In genomic region chr3:43223670-43224364, GRCh38 we compare ENCODE assay signal across 10 cellular contexts.
A peak's percentile ranks its signal among the peaks of the same experiment; 100 is the strongest.
DNase-seq lines count a peak whose midpoint lies in the region; ATAC-seq and TF ChIP-seq lines count a peak whose summit lies in the region.
"Had no signal": no experiment of that assay in that cellular context is flagged by ENCODE, and none has a peak within 500 bp of the region (broad histone marks: within the 10 kb centered on the region; RNA-seq: fewer than 3 reads in every experiment).

No MANE protein-coding gene starts in this region.

- in situ Hi-C loops in GM23248 (cut with MboI), result no loop called here

- H3K27me3 ChIP-seq in AG04450 (ENCODE audit: control insufficient read depth, insufficient read depth, low read length) (no peaks in the 10 kb centered on the region), GM23248 (replicated peaks; ENCODE audit: insufficient read depth) (peaks cover 9% of the 10 kb centered on the region; the same call in 1 of the 2 replicates), hepatocyte (no peaks in the 10 kb centered on the region), sigmoid colon (no peaks in the 10 kb centered on the region)
- H3K27me3 ChIP-seq: suprapubic skin had no signal

- intact Hi-C loops in sigmoid colon (cut with DNase I), result loop anchor here (2.0 kb wide), 1 partner anchor 279 kb away; no protein-coding TSS in a partner anchor

- no peak for DNase-seq in AG04450 (ENCODE audit: low read depth, low spot score)
- DNase-seq in GM23248, result peak; percentile 55
- no peak for DNase-seq in activated naive CD8-positive, alpha-beta T cell treated with anti-CD3 and anti-CD28 coated beads for 36 hours
- no peak for DNase-seq in hepatocyte (ENCODE audit: low spot score)
- DNase-seq in hypothalamus (lab: John Stamatoyannopoulos, UW), result no peak
- DNase-seq in SW480 (ENCODE audit: low spot score), result no peak
- no peak for DNase-seq in sigmoid colon
- DNase-seq: DMS 273 treated with DMSO at 0.1 percent for 48 hours had no signal

- H3K4me2 ChIP-seq in GM23248 (ENCODE audit: unreplicated experiment) (no peak overlapping the region), hepatocyte (no peak overlapping the region)

- no peak for TF ChIP-seq EP300 in sigmoid colon (IDR thresholded peaks at IDR 0.05)

- no peaks in the 10 kb centered on the region for H3K79me2 ChIP-seq in GM23248 (ENCODE audit: insufficient read depth)
- H3K79me2 ChIP-seq in hepatocyte, result no peaks in the 10 kb centered on the region

- H3K4me1 ChIP-seq in GM23248 (ENCODE audit: insufficient read depth) (no peaks in the 10 kb centered on the region), hepatocyte (ENCODE audit: insufficient read depth) (no peaks in the 10 kb centered on the region), sigmoid colon (no peaks in the 10 kb centered on the region)
- H3K4me1 ChIP-seq: suprapubic skin had no signal

- H3K9me3 ChIP-seq in AG04450 (ENCODE audit: control insufficient read depth, insufficient read depth, low read length) (no peaks in the 10 kb centered on the region), GM23248 (ENCODE audit: low read depth) (no peaks in the 10 kb centered on the region), hepatocyte (ENCODE audit: low read depth) (no peaks in the 10 kb centered on the region), sigmoid colon (peaks cover 0 to 8% (median 0%) of the 10 kb centered on the region in 4 donors)

- H3K27me3 Mint-ChIP-seq in activated naive CD8-positive, alpha-beta T cell treated with anti-CD3 and anti-CD28 coated beads for 36 hours, result no peaks in the 10 kb centered on the region

- H3K9me2 ChIP-seq in GM23248 (ENCODE audit: insufficient read depth) (no peaks in the 10 kb centered on the region), hepatocyte (replicated peaks; ENCODE audit: insufficient read depth) (no peaks in the 10 kb centered on the region)

- H3K27ac ChIP-seq in AG04450 (ENCODE audit: low read depth, low read length) (no peak overlapping the region), GM23248 (no peak overlapping the region), hepatocyte (no peak overlapping the region), sigmoid colon (no peak overlapping the region)
- H3K27ac ChIP-seq: suprapubic skin had no signal

- H3K36me3 Mint-ChIP-seq in activated naive CD8-positive, alpha-beta T cell treated with anti-CD3 and anti-CD28 coated beads for 36 hours, result peaks cover 15% of the 10 kb centered on the region

- peak overlapping the region; percentile 49 for H3K27ac Mint-ChIP-seq in activated naive CD8-positive, alpha-beta T cell treated with anti-CD3 and anti-CD28 coated beads for 36 hours

- POLR2A ChIA-PET in AG04450 (lab: Yijun Ruan, JAX), result interaction anchor here (0.6 to 0.7 kb wide), 3 partner anchors 322 to 1475 kb away, joined by 3 to 6 read pairs (median 5); no protein-coding TSS in a partner anchor

- no peak overlapping the region for H3K4me3 ChIP-seq in AG04450 (ENCODE audit: low read depth, low read length)
- H3K4me3 ChIP-seq in GM23248, result no peak overlapping the region
- H3K4me3 ChIP-seq in hepatocyte, result no peak overlapping the region
- no peak overlapping the region for H3K4me3 ChIP-seq in sigmoid colon
- H3K4me3 ChIP-seq: suprapubic skin had no signal

- 62 to 67% methylated on average over 3 of the region's 3 CpGs for WGBS in GM23248 (ENCODE audit: low coverage in 1 of 2, low lambda C conversion rate in 2 of 2, missing lambda C conversion rate in 2 of 2), 2 experiments
- 88% methylated on average over 3 of the region's 3 CpGs for WGBS in hepatocyte (ENCODE audit: low lambda C conversion rate, missing lambda C conversion rate)
- WGBS in sigmoid colon, 2 donors, result 73 to 75% methylated on average over 3 of the region's 3 CpGs

- CTCF ChIA-PET in AG04450 (lab: Charles Lee), result interaction anchor here (0.6 to 2.0 kb wide), 14 partner anchors 13 to 975 kb away, joined by 3 to 20 read pairs (median 6); no protein-coding TSS in a partner anchor

- H2AFZ ChIP-seq in GM23248 (no peak overlapping the region), hepatocyte (no peak overlapping the region)

- H3K36me3 ChIP-seq in GM23248 (ENCODE audit: low read depth), result no peaks in the 10 kb centered on the region
- H3K36me3 ChIP-seq in hepatocyte (replicated peaks; ENCODE audit: insufficient read depth, low read depth), result no peaks in the 10 kb centered on the region
- no peaks in the 10 kb centered on the region for H3K36me3 ChIP-seq in sigmoid colon
- H3K36me3 ChIP-seq: suprapubic skin had no signal

- no peaks in the 10 kb centered on the region for H3F3A ChIP-seq in GM23248 (ENCODE audit: insufficient read depth)

- H3K9me3 Mint-ChIP-seq in activated naive CD8-positive, alpha-beta T cell treated with anti-CD3 and anti-CD28 coated beads for 36 hours, result peaks cover 25% of the 10 kb centered on the region

- ATAC-seq in GM18498 (IDR thresholded peaks at IDR 0.05; ENCODE audit: unreplicated experiment), result no peak

- peak; percentile 56 for TF ChIP-seq CTCF in AG04450 (IDR thresholded peaks at IDR 0.05; ENCODE audit: low read depth, low read length)
- TF ChIP-seq CTCF in hepatocyte (IDR thresholded peaks at IDR 0.05; ENCODE audit: poor library complexity), result peak; percentile 28
- TF ChIP-seq CTCF in sigmoid colon (IDR thresholded peaks at IDR 0.05), result peak in 1 of 4 experiments; percentile 49

- no peak overlapping the region for H3K9ac ChIP-seq in GM23248

- peaks cover 49% of the 10 kb centered on the region for H3K4me1 Mint-ChIP-seq in activated naive CD8-positive, alpha-beta T cell treated with anti-CD3 and anti-CD28 coated beads for 36 hours

- H4K20me1 ChIP-seq in GM23248 (ENCODE audit: insufficient read depth) (no peaks in the 10 kb centered on the region), hepatocyte (ENCODE audit: insufficient read depth, poor library complexity, severe bottlenecking) (no peaks in the 10 kb centered on the region)

- no peak overlapping the region for H3K4me3 Mint-ChIP-seq in activated naive CD8-positive, alpha-beta T cell treated with anti-CD3 and anti-CD28 coated beads for 36 hours

- no peak for TF ChIP-seq POLR2A in sigmoid colon (IDR thresholded peaks at IDR 0.05)
